In the genomic region with DNA sequence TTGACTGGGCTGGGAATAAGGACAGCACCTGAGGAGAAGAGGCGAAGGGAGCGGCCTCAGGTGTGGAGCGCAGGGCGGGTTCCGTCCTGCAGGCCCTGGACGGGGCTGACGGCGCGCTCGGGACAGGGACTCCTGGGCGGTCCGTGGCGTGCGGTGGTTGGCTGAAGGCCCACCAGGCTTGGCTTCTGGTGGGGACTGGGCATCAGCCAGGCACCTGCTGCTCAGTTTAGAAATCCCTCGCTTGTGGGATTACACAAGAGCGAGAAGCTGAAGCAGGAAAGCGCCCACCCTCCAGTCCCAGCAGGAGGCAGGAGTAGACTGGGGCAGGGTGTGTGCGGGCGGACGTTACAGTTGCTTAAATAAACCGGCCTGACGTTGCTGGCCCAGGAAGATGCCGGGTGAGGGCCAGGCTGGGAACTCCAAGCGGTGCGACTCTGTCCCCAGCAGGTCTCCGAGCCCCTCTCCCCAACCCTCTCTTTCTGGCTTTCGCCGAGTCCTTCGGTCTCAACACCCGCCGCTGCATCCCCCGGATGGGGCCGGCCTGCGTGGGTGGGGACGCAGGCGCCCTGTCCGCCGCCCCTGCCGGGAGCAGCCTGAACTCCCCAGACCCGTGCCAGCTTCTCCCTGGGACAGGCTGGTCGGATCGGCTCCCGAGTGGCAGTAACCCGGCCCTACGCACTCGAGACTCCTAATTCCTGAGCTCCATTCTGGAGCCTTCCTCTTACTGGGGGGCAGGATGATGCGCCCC, we compare ENCODE assay signal across 1 cellular context.
A peak's percentile ranks its signal among the peaks of the same experiment; 100 is the strongest.
TF ChIP-seq lines count a peak whose summit lies in the region.

No MANE protein-coding gene starts in this region.

TF ChIP-seq in GM12878, 131 proteins besides CTCF, POLR2A, EP300 and RAD21:
- TF ChIP-seq, protein P1, sequence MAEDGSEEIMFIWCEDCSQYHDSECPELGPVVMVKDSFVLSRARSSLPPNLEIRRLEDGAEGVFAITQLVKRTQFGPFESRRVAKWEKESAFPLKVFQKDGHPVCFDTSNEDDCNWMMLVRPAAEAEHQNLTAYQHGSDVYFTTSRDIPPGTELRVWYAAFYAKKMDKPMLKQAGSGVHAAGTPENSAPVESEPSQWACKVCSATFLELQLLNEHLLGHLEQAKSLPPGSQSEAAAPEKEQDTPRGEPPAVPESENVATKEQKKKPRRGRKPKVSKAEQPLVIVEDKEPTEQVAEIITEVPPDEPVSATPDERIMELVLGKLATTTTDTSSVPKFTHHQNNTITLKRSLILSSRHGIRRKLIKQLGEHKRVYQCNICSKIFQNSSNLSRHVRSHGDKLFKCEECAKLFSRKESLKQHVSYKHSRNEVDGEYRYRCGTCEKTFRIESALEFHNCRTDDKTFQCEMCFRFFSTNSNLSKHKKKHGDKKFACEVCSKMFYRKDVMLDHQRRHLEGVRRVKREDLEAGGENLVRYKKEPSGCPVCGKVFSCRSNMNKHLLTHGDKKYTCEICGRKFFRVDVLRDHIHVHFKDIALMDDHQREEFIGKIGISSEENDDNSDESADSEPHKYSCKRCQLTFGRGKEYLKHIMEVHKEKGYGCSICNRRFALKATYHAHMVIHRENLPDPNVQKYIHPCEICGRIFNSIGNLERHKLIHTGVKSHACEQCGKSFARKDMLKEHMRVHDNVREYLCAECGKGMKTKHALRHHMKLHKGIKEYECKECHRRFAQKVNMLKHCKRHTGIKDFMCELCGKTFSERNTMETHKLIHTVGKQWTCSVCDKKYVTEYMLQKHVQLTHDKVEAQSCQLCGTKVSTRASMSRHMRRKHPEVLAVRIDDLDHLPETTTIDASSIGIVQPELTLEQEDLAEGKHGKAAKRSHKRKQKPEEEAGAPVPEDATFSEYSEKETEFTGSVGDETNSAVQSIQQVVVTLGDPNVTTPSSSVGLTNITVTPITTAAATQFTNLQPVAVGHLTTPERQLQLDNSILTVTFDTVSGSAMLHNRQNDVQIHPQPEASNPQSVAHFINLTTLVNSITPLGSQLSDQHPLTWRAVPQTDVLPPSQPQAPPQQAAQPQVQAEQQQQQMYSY (CRISPR knock-in tag; IDR thresholded peaks at IDR 0.05): no peak
- TF ChIP-seq, protein P2, sequence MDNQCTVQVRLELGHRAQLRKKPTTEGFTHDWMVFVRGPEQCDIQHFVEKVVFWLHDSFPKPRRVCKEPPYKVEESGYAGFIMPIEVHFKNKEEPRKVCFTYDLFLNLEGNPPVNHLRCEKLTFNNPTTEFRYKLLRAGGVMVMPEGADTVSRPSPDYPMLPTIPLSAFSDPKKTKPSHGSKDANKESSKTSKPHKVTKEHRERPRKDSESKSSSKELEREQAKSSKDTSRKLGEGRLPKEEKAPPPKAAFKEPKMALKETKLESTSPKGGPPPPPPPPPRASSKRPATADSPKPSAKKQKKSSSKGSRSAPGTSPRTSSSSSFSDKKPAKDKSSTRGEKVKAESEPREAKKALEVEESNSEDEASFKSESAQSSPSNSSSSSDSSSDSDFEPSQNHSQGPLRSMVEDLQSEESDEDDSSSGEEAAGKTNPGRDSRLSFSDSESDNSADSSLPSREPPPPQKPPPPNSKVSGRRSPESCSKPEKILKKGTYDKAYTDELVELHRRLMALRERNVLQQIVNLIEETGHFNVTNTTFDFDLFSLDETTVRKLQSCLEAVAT (IDR thresholded peaks at IDR 0.05): 0 out of 2 replicates have a peak, but pooled peaks have one; percentile 32
- TF ChIP-seq JUND (IDR thresholded peaks at IDR 0.05; ENCODE audit: low read depth, low read length): no peak
- peak in 1 of 2 experiments; percentile 34; a peak in 1 of 4 replicates for TF ChIP-seq BHLHE40 (IDR thresholded peaks at IDR 0.05; ENCODE audit: borderline replicate concordance in 1 of 2, low read depth in 2 of 2, low read length in 1 of 2)
- TF ChIP-seq SMAD5 (IDR thresholded peaks at IDR 0.05; ENCODE audit: low read depth): no peak
- TF ChIP-seq NFYA (IDR thresholded peaks at IDR 0.05; ENCODE audit: borderline replicate concordance, low read depth, low read length): no peak
- no peak for TF ChIP-seq JUNB (IDR thresholded peaks at IDR 0.05)
- 0 out of 2 replicates have a peak, but pooled peaks have one; percentile 1 for TF ChIP-seq TAF1 (IDR thresholded peaks at IDR 0.05; ENCODE audit: borderline replicate concordance, low read depth, low read length)
- TF ChIP-seq RUNX3 (IDR thresholded peaks at IDR 0.05; ENCODE audit: low read length): peak; percentile 20; the same call in 1 of the 2 replicates
- TF ChIP-seq POU2F2 (IDR thresholded peaks at IDR 0.05; ENCODE audit: borderline replicate concordance, low read depth, low read length): no peak
- peak; percentile 27; the same call in 1 of the 2 replicates for TF ChIP-seq SMC3 (IDR thresholded peaks at IDR 0.05; ENCODE audit: borderline replicate concordance, low read length)
- peak in 1 of 2 experiments; percentile 99; a peak in 2 of 3 replicates for TF ChIP-seq EGR1 (IDR thresholded peaks at IDR 0.05; ENCODE audit: borderline replicate concordance in 1 of 2, low read depth in 2 of 2, low read length in 2 of 2)
- TF ChIP-seq CBX5 (IDR thresholded peaks at IDR 0.05; ENCODE audit: low read depth): no peak
- 0 out of 2 replicates have a peak, but pooled peaks have one; percentile 9 for TF ChIP-seq CHD2 (IDR thresholded peaks at IDR 0.05; ENCODE audit: borderline replicate concordance, low read depth, low read length)
- TF ChIP-seq, protein P3, sequence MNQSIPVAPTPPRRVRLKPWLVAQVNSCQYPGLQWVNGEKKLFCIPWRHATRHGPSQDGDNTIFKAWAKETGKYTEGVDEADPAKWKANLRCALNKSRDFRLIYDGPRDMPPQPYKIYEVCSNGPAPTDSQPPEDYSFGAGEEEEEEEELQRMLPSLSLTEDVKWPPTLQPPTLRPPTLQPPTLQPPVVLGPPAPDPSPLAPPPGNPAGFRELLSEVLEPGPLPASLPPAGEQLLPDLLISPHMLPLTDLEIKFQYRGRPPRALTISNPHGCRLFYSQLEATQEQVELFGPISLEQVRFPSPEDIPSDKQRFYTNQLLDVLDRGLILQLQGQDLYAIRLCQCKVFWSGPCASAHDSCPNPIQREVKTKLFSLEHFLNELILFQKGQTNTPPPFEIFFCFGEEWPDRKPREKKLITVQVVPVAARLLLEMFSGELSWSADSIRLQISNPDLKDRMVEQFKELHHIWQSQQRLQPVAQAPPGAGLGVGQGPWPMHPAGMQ (IDR thresholded peaks at IDR 0.05; ENCODE audit: borderline replicate concordance): no peak
- TF ChIP-seq RFX5 (IDR thresholded peaks at IDR 0.05; ENCODE audit: low read depth, low read length): no peak
- TF ChIP-seq ZNF274 (IDR thresholded peaks at IDR 0.05; ENCODE audit: insufficient read depth, insufficient read length): no peak
- TF ChIP-seq, protein P4, sequence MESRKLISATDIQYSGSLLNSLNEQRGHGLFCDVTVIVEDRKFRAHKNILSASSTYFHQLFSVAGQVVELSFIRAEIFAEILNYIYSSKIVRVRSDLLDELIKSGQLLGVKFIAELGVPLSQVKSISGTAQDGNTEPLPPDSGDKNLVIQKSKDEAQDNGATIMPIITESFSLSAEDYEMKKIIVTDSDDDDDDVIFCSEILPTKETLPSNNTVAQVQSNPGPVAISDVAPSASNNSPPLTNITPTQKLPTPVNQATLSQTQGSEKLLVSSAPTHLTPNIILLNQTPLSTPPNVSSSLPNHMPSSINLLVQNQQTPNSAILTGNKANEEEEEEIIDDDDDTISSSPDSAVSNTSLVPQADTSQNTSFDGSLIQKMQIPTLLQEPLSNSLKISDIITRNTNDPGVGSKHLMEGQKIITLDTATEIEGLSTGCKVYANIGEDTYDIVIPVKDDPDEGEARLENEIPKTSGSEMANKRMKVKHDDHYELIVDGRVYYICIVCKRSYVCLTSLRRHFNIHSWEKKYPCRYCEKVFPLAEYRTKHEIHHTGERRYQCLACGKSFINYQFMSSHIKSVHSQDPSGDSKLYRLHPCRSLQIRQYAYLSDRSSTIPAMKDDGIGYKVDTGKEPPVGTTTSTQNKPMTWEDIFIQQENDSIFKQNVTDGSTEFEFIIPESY (IDR thresholded peaks at IDR 0.05): no peak
- TF ChIP-seq SIN3A (IDR thresholded peaks at IDR 0.05; ENCODE audit: low read depth, low read length): peak; percentile 70
- no peak; the same call in 1 of the 2 replicates for TF ChIP-seq LARP7 (IDR thresholded peaks at IDR 0.05)
- TF ChIP-seq HDAC2 (IDR thresholded peaks at IDR 0.05): no peak
- no peak for TF ChIP-seq STAT1 (conservative IDR thresholded peaks at IDR 0.05)
- TF ChIP-seq MTA2 (IDR thresholded peaks at IDR 0.05; ENCODE audit: low read depth): no peak
- TF ChIP-seq, protein P5, sequence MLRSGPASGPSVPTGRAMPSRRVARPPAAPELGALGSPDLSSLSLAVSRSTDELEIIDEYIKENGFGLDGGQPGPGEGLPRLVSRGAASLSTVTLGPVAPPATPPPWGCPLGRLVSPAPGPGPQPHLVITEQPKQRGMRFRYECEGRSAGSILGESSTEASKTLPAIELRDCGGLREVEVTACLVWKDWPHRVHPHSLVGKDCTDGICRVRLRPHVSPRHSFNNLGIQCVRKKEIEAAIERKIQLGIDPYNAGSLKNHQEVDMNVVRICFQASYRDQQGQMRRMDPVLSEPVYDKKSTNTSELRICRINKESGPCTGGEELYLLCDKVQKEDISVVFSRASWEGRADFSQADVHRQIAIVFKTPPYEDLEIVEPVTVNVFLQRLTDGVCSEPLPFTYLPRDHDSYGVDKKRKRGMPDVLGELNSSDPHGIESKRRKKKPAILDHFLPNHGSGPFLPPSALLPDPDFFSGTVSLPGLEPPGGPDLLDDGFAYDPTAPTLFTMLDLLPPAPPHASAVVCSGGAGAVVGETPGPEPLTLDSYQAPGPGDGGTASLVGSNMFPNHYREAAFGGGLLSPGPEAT (IDR thresholded peaks at IDR 0.05; ENCODE audit: low read depth): 0 out of 2 replicates have a peak, but pooled peaks have one; percentile 32
- no peak for TF ChIP-seq FOS (IDR thresholded peaks at IDR 0.05; ENCODE audit: borderline replicate concordance, extremely low read depth, insufficient read length)
- no peak for TF ChIP-seq KLF5 (IDR thresholded peaks at IDR 0.05; ENCODE audit: partially characterized antibody)
- TF ChIP-seq MXI1 (IDR thresholded peaks at IDR 0.05; ENCODE audit: low read depth, low read length): peak; percentile 35; the same call in 1 of the 2 replicates
- TF ChIP-seq SUPT20H (IDR thresholded peaks at IDR 0.05; ENCODE audit: borderline replicate concordance, control insufficient read depth, low read depth, low read length): no peak
- 0 out of 2 replicates have a peak, but pooled peaks have one; percentile 52 for TF ChIP-seq POLR2AphosphoS5 (IDR thresholded peaks at IDR 0.05; ENCODE audit: low read length)
- no peak for TF ChIP-seq PAX8 (IDR thresholded peaks at IDR 0.05)
- TF ChIP-seq EED (IDR thresholded peaks at IDR 0.05; ENCODE audit: low read depth): no peak
- TF ChIP-seq, protein P6, sequence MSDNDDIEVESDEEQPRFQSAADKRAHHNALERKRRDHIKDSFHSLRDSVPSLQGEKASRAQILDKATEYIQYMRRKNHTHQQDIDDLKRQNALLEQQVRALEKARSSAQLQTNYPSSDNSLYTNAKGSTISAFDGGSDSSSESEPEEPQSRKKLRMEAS (IDR thresholded peaks at IDR 0.05; ENCODE audit: low read depth, low read length): no peak
- TF ChIP-seq MEF2B (IDR thresholded peaks at IDR 0.05; ENCODE audit: partially characterized antibody, poor library complexity, severe bottlenecking): no peak
- TF ChIP-seq BRCA1 (IDR thresholded peaks at IDR 0.05; ENCODE audit: low read depth, low read length): no peak
- no peak for TF ChIP-seq FOXM1 (IDR thresholded peaks at IDR 0.05; ENCODE audit: low read depth, low read length)
